In genomic region chr12:124273630-124274029, GRCh38 we compare ENCODE assay signal across 8 cellular contexts. TPM values are rescaled to one million over a fixed set of nuclear protein-coding genes. Genes with fewer than 3 reads are reported as not detected.
DNase-seq lines count a peak whose midpoint lies in the region; ATAC-seq and TF ChIP-seq lines count a peak whose summit lies in the region.

No MANE protein-coding gene starts in this region.

- TF ChIP-seq CTCF in GM12865 (IDR thresholded peaks at IDR 0.05; ENCODE audit: insufficient read depth, low read depth, low read length, missing control alignments) (peak; percentile 26), foreskin keratinocyte (conservative IDR thresholded peaks at IDR 0.05) (peak; percentile 68)

- peak; percentile 60 for DNase-seq in ACHN
- DNase-seq in GM12865 (ENCODE audit: low read depth), result peak; percentile 66
- DNase-seq in RPMI8226, result peak; percentile 69
- DNase-seq in foreskin keratinocyte, result peak; percentile 71 to 82
- no peak for DNase-seq in DMS79 (lab: John Stamatoyannopoulos, UW)

- H3K4me3 ChIP-seq in GM12865 (ENCODE audit: low read depth, low read length), result no peak overlapping the region

- ATAC-seq in HG03439 (IDR thresholded peaks at IDR 0.05; ENCODE audit: unreplicated experiment) (peak; percentile 71), foreskin keratinocyte (peak; percentile 91), GM18867 (IDR thresholded peaks at IDR 0.05; ENCODE audit: unreplicated experiment) (no peak), GM18873 (IDR thresholded peaks at IDR 0.05; ENCODE audit: low FRiP score, unreplicated experiment) (no peak)

- peaks cover 4% of the 10 kb centered on the region for H3K4me1 ChIP-seq in foreskin keratinocyte

- in situ Hi-C loops in ACHN (cut with HindIII; ENCODE audit: low pct_ligation_motif_present, low pct_unique_long_range_greater_than_20kb, low sequenced_read_pairs), result no loop called here

- peaks cover 29% of the 10 kb centered on the region for H3K27me3 ChIP-seq in foreskin keratinocyte

- no peak overlapping the region for H3K27ac ChIP-seq in foreskin keratinocyte

RNA-seq across cellular contexts. Expression of gene RFLNA, which starts 21.3 kb away (rescaled TPM):
- 4.7 and 45.5 TPM in 2 replicates for total RNA-seq in foreskin keratinocyte
- polyA plus RNA-seq in foreskin keratinocyte, result 4.3 and 44.3 TPM in 2 replicates

Comparison
In these comparisons a context has a peak if more than half of its experiments do, and no peak if none do; other contexts are left out.
1. ATAC-seq: peak in HG03439 (single experiment) and foreskin keratinocyte (single experiment); none in GM18867 (single experiment) and GM18873 (single experiment).